ENCODE assay signal across 8 cellular contexts in the genomic region with DNA sequence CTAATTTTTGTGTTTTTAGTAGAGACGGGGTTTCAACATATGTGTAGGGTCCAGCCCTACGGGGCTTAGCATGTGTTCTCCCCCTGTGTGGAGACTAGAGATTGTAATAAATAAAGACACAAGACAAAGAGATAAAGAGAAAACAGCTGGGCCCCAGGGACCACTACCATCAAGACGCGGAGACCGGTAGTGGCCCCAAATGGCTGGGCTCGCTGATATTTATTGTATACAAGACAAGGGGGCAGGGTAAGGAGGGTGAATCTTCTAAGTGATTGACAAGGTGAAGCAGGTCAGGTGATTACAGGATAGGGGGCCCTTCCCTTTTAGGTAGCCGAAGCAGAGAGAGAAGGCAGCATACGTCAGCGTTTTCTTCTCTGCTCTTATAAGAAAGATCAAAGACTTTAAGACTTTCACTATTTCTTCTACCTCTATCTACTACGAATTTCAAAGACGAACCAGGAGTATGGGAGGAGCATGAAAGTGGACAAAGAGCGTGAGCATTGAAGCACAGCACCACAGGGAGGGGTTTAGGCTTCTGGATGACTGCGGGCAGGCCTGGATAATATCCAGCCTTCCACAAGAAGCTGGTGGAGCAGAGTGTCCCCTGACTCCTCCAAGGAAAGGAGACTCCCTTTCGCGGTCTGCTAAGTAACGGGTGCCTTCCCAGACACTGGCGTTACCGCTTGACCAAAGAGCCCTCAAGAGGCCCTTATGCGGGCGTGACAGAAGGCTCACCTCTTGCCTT. TPM values are rescaled to one million over a fixed set of nuclear protein-coding genes. Genes with fewer than 3 reads are reported as not detected.
DNase-seq lines count a peak whose midpoint lies in the region; ATAC-seq, FAIRE-seq and TF ChIP-seq lines count a peak whose summit lies in the region.
"Not testable (repeated sequence)": the region's sequence is repeated elsewhere in the genome, so short reads cannot be mapped to it uniquely, and the experiment has no call there.

No MANE protein-coding gene starts in this region.

- TF ChIP-seq EP300 in HepG2 (IDR thresholded peaks at IDR 0.05; ENCODE audit: low read depth in 2 of 2, low read length in 2 of 2); HepG2 (CRISPR knock-in tag; IDR thresholded peaks at IDR 0.05; ENCODE audit: borderline replicate concordance): not testable (repeated sequence)

- peak overlapping the region; percentile 58; the same call in 1 of the 2 replicates for H3K9ac ChIP-seq in HepG2 (ENCODE audit: insufficient read depth, low read depth, low read length)
- H3K9ac ChIP-seq in parathyroid adenoma: not testable (repeated sequence)

- peaks cover 14% of the 10 kb centered on the region for H3K79me2 ChIP-seq in HepG2 (ENCODE audit: insufficient read depth, low read length)
- not testable (repeated sequence) for H3K79me2 ChIP-seq in parathyroid adenoma

- H4K20me1 ChIP-seq in HepG2 (ENCODE audit: insufficient read depth, low read length): not testable (repeated sequence)

- not testable (repeated sequence) for TF ChIP-seq POLR2A in HepG2 (IDR thresholded peaks at IDR 0.05; ENCODE audit: insufficient read depth in 1 of 2, low read depth in 2 of 2, low read length in 2 of 2)
- TF ChIP-seq POLR2A in thyroid gland (IDR thresholded peaks at IDR 0.05): peak in 1 of 2 donors; percentile 38

- ATAC-seq in CD4-positive, CD25-positive, alpha-beta regulatory T cell (ENCODE audit: low read depth in 2 of 2); activated naive CD4-positive, alpha-beta T cell treated with anti-CD3 and anti-CD28 coated beads, Interleukin-2, amount 50 U/mL, for 72 hours; HepG2: not testable (repeated sequence)

- not testable (repeated sequence) for BruUV-seq in HepG2 (replicated peaks; lab: Mats Ljungman, UMichigan)

- CTCF ChIA-PET in activated CD4-positive, alpha-beta memory T cell treated with anti-CD3 and anti-CD28 coated beads for 36 hours (lab: Charles Lee): interaction anchor here (0.9 kb wide), 1 partner anchor 18 kb away, joined by 3 read pairs; no protein-coding TSS in a partner anchor
- CTCF ChIA-PET in HepG2 (lab: Yijun Ruan, JAX; ENCODE audit: low intra/inter-chr PET ratio, low total read pairs): not testable (repeated sequence)

- peak in 2 of 3 donors; percentile 52 to 75 for DNase-seq in CD4-positive, CD25-positive, alpha-beta regulatory T cell
- DNase-seq in NCI-H2227 (lab: John Stamatoyannopoulos, UW; ENCODE audit: unreplicated experiment): peak; percentile 61
- peak; percentile 32 for DNase-seq in activated CD4-positive, alpha-beta memory T cell treated with anti-CD3 and anti-CD28 coated beads for 36 hours
- DNase-seq in activated naive CD4-positive, alpha-beta T cell treated with anti-CD3 and anti-CD28 coated beads, Interleukin-2, amount 50 U/mL, for 72 hours (ENCODE audit: low spot score in 2 of 2); effector memory CD4-positive, alpha-beta T cell; HepG2 (ENCODE audit: low spot score): not testable (repeated sequence)
- DNase-seq in thyroid gland: peak; percentile 76 to 81

- not testable (repeated sequence) for H3K27me3 Mint-ChIP-seq in CD4-positive, CD25-positive, alpha-beta regulatory T cell; activated CD4-positive, alpha-beta memory T cell treated with anti-CD3 and anti-CD28 coated beads for 36 hours

- peaks cover 18 to 46% (median 25%) of the 10 kb centered on the region in 4 donors for H3K4me1 Mint-ChIP-seq in CD4-positive, CD25-positive, alpha-beta regulatory T cell
- peaks cover 44% of the 10 kb centered on the region for H3K4me1 Mint-ChIP-seq in activated CD4-positive, alpha-beta memory T cell treated with anti-CD3 and anti-CD28 coated beads for 36 hours (ENCODE audit: low read depth)

- TF ChIP-seq CTCF in HepG2 (CRISPR knock-in tag; IDR thresholded peaks at IDR 0.05); parathyroid adenoma (IDR thresholded peaks at IDR 0.05); thyroid gland (IDR thresholded peaks at IDR 0.05): not testable (repeated sequence)

- peak overlapping the region; percentile 83 to 91 (median 87) for H3K4me3 Mint-ChIP-seq in CD4-positive, CD25-positive, alpha-beta regulatory T cell
- H3K4me3 Mint-ChIP-seq in activated CD4-positive, alpha-beta memory T cell treated with anti-CD3 and anti-CD28 coated beads for 36 hours: peak overlapping the region; percentile 58

- not testable (repeated sequence) for H2AFZ ChIP-seq in HepG2 (ENCODE audit: low read length)
- peak overlapping the region; percentile 56 for H2AFZ ChIP-seq in parathyroid adenoma

- in situ Hi-C loops in HepG2 (cut with HindIII; ENCODE audit: extremely low pct_ligation_motif_present, low pct_unique_long_range_greater_than_20kb): not testable (repeated sequence)

- not testable (repeated sequence) for H3K9me3 ChIP-seq in CD4-positive, CD25-positive, alpha-beta regulatory T cell (ENCODE audit: control insufficient read depth in 2 of 2, low read length in 2 of 2); effector memory CD4-positive, alpha-beta T cell (ENCODE audit: control insufficient read depth, low read length); HepG2 (ENCODE audit: low read length); parathyroid adenoma (ENCODE audit: control insufficient read depth, low read length); thyroid gland

- WGBS in HepG2 (ENCODE audit: low lambda C conversion rate): 11% methylated on average over 20 of the region's 20 CpGs
- 35 to 54% methylated on average over 18 to 20 of the region's 20 CpGs for WGBS in thyroid gland, 2 donors

- intact Hi-C loops in activated CD4-positive, alpha-beta memory T cell treated with anti-CD3 and anti-CD28 coated beads for 36 hours (cut with micrococcal nuclease); HepG2 (cut with micrococcal nuclease; ENCODE audit: unreplicated experiment): not testable (repeated sequence)
- intact Hi-C loops in thyroid gland (cut with DNase I): loop anchor here (10.0 kb wide), 1 partner anchor 237 kb away; no protein-coding TSS in a partner anchor

- not testable (repeated sequence) for H3K36me3 Mint-ChIP-seq in CD4-positive, CD25-positive, alpha-beta regulatory T cell; activated CD4-positive, alpha-beta memory T cell treated with anti-CD3 and anti-CD28 coated beads for 36 hours; activated naive CD4-positive, alpha-beta T cell treated with anti-CD3 and anti-CD28 coated beads, Interleukin-2, amount 50 U/mL, for 72 hours

- peak overlapping the region; percentile 68 for H3K27ac ChIP-seq in CD4-positive, CD25-positive, alpha-beta regulatory T cell (ENCODE audit: insufficient read depth, low read length, poor library complexity, severe bottlenecking)
- peak overlapping the region; percentile 63 for H3K27ac ChIP-seq in effector memory CD4-positive, alpha-beta T cell (ENCODE audit: insufficient read depth, low read length, poor library complexity, severe bottlenecking)
- H3K27ac ChIP-seq in HepG2 (ENCODE audit: extremely low read length, insufficient read depth, low read length): not testable (repeated sequence)
- H3K27ac ChIP-seq in parathyroid adenoma (peak overlapping the region; percentile 96), thyroid gland (peak overlapping the region; percentile 48 to 72 (median 67))

- not testable (repeated sequence) for FAIRE-seq in HepG2 (lab: Jason Lieb, UNC)

- H3K27ac Mint-ChIP-seq in CD4-positive, CD25-positive, alpha-beta regulatory T cell: peak overlapping the region; percentile 54 to 95 (median 90)
- H3K27ac Mint-ChIP-seq in activated CD4-positive, alpha-beta memory T cell treated with anti-CD3 and anti-CD28 coated beads for 36 hours: peak overlapping the region; percentile 73
- H3K27ac Mint-ChIP-seq in activated naive CD4-positive, alpha-beta T cell treated with anti-CD3 and anti-CD28 coated beads, Interleukin-2, amount 50 U/mL, for 72 hours: peak overlapping the region; percentile 69 to 77

- POLR2A ChIA-PET in activated CD4-positive, alpha-beta memory T cell treated with anti-CD3 and anti-CD28 coated beads for 36 hours (lab: Charles Lee): not testable (repeated sequence)
- POLR2A ChIA-PET in HepG2 (lab: Yijun Ruan, JAX): interaction anchor here (1.2 to 2.1 kb wide), 3 partner anchors 14 to 99 kb away, joined by 3 to 7 read pairs (median 4); partner anchors contain the start of gene NEAT1

- H3K4me3 ChIP-seq in CD4-positive, CD25-positive, alpha-beta regulatory T cell (ENCODE audit: low read depth, low read length): peak overlapping the region; percentile 81
- H3K4me3 ChIP-seq in effector memory CD4-positive, alpha-beta T cell (ENCODE audit: insufficient read depth, low read depth, low read length, poor library complexity, severe bottlenecking): peak overlapping the region; percentile 46
- peak overlapping the region; percentile 12 to 77 (median 41); a peak in 5 of 6 replicates for H3K4me3 ChIP-seq in HepG2 (replicated peaks in 1 of 3; ENCODE audit: insufficient read depth in 1 of 3, low read depth in 2 of 3, low read length in 3 of 3)
- H3K4me3 ChIP-seq in parathyroid adenoma (ENCODE audit: low read depth, low read length); thyroid gland (replicated peaks in 1 of 3): not testable (repeated sequence)

- H3K36me3 ChIP-seq in CD4-positive, CD25-positive, alpha-beta regulatory T cell (ENCODE audit: control insufficient read depth, insufficient read depth, low read length); effector memory CD4-positive, alpha-beta T cell (ENCODE audit: control insufficient read depth, insufficient read depth, low read length); HepG2 (replicated peaks in 1 of 2; ENCODE audit: control insufficient read depth in 1 of 2, insufficient read depth in 2 of 2, low read length in 2 of 2); parathyroid adenoma (ENCODE audit: control insufficient read depth, insufficient read depth, low read length); thyroid gland: not testable (repeated sequence)

- not testable (repeated sequence) for H3K9me3 Mint-ChIP-seq in CD4-positive, CD25-positive, alpha-beta regulatory T cell; activated CD4-positive, alpha-beta memory T cell treated with anti-CD3 and anti-CD28 coated beads for 36 hours; activated naive CD4-positive, alpha-beta T cell treated with anti-CD3 and anti-CD28 coated beads, Interleukin-2, amount 50 U/mL, for 72 hours

- H3K4me2 ChIP-seq in HepG2 (ENCODE audit: low read depth, low read length): peak overlapping the region; percentile 96
- H3K4me2 ChIP-seq in parathyroid adenoma (ENCODE audit: low read length): not testable (repeated sequence)

- H3K27me3 ChIP-seq in CD4-positive, CD25-positive, alpha-beta regulatory T cell (ENCODE audit: control insufficient read depth, insufficient read depth, low read length); effector memory CD4-positive, alpha-beta T cell (replicated peaks; ENCODE audit: control insufficient read depth, insufficient read depth, low read length, poor library complexity, severe bottlenecking); HepG2 (ENCODE audit: control insufficient read depth in 1 of 2, insufficient read depth in 2 of 2, low read length in 2 of 2); parathyroid adenoma (ENCODE audit: control insufficient read depth, insufficient read depth, low read length); thyroid gland: not testable (repeated sequence)

- TF ChIP-seq RAD21 in HepG2 (CRISPR knock-in tag; IDR thresholded peaks at IDR 0.05): not testable (repeated sequence)

- peaks cover 40% of the 10 kb centered on the region for H3K4me1 ChIP-seq in CD4-positive, CD25-positive, alpha-beta regulatory T cell (ENCODE audit: control insufficient read depth, insufficient read depth, low read length, poor library complexity, severe bottlenecking)
- H3K4me1 ChIP-seq in effector memory CD4-positive, alpha-beta T cell (ENCODE audit: control insufficient read depth, insufficient read depth, low read length, poor library complexity, severe bottlenecking): peaks cover 35% of the 10 kb centered on the region
- H3K4me1 ChIP-seq in HepG2 (ENCODE audit: insufficient read depth, low read length): peaks cover 54% of the 10 kb centered on the region
- H3K4me1 ChIP-seq in parathyroid adenoma: peaks cover 23% of the 10 kb centered on the region
- peaks cover 32 to 39% of the 10 kb centered on the region in 2 donors for H3K4me1 ChIP-seq in thyroid gland

RNA-seq across cellular contexts. Expression of gene SCYL1, which starts 2.9 kb away (rescaled TPM):
- total RNA-seq in CD4-positive, CD25-positive, alpha-beta regulatory T cell: 59.0 TPM
- polyA plus RNA-seq in CD4-positive, CD25-positive, alpha-beta regulatory T cell: 10 to 100 TPM; 24.3 to 31.2 (median 29.0) TPM
- total RNA-seq in activated CD4-positive, alpha-beta memory T cell treated with anti-CD3 and anti-CD28 coated beads for 36 hours: 10 to 100 TPM; 67.8 to 69.8 TPM
- 10 to 100 TPM; 74.3 to 93.2 TPM for total RNA-seq in activated naive CD4-positive, alpha-beta T cell treated with anti-CD3 and anti-CD28 coated beads, Interleukin-2, amount 50 U/mL, for 72 hours
- total RNA-seq in HepG2 (2016; rRNA removed; fragmentation: Illumina TruSeq; extraction: Trizol): 61.7 and 65.9 TPM in 2 replicates
- total RNA-seq in HepG2 (2016; cell fraction: cytosol; rRNA removed; fragmentation: Illumina TruSeq; extraction: Trizol; ENCODE audit: low read depth): 25.8 and 30.8 TPM in 2 replicates
- total RNA-seq in HepG2 (2016; cell fraction: insoluble cytoplasmic fraction; rRNA removed; fragmentation: Illumina TruSeq; extraction: Trizol): 61.5 and 71.8 TPM in 2 replicates
- total RNA-seq in HepG2 (2016; cell fraction: membrane; rRNA removed; fragmentation: Illumina TruSeq; extraction: Trizol): 42.4 and 48.2 TPM in 2 replicates
- 43.2 and 44.5 TPM in 2 replicates for total RNA-seq in HepG2 (2016; cell fraction: nucleus; rRNA removed; fragmentation: Illumina TruSeq; extraction: Trizol)
- polyA plus RNA-seq in HepG2 (2011; rRNA removed): 103 and 122 TPM in 2 replicates
- polyA plus RNA-seq in HepG2 (2011; cell fraction: cytosol; rRNA removed): 86.0 and 134 TPM in 2 replicates
- polyA plus RNA-seq in HepG2 (2011; cell fraction: nucleus; rRNA removed): 217 and 274 TPM in 2 replicates
- 38.8 and 49.2 TPM in 2 replicates for polyA plus RNA-seq in HepG2 (2012)
- 18.7 and 21.2 TPM in 2 replicates for polyA plus RNA-seq in HepG2 (2016; cell fraction: cytosol; fragmentation: Illumina TruSeq; extraction: Trizol; ENCODE audit: low read depth)
- 66.5 and 66.9 TPM in 2 replicates for polyA plus RNA-seq in HepG2 (2016; cell fraction: insoluble cytoplasmic fraction; fragmentation: Illumina TruSeq; extraction: Trizol; ENCODE audit: low read depth)
- 31.2 and 33.8 TPM in 2 replicates for polyA plus RNA-seq in HepG2 (2016; cell fraction: membrane; fragmentation: Illumina TruSeq; extraction: Trizol; ENCODE audit: low read depth)
- polyA plus RNA-seq in HepG2 (2016; cell fraction: nucleus; fragmentation: Illumina TruSeq; extraction: Trizol; ENCODE audit: insufficient read depth, low read depth): 90.8 and 91.5 TPM in 2 replicates
- polyA minus RNA-seq in HepG2 (2011; rRNA and poly(A)+ RNA removed; ENCODE audit: low replicate concordance): 110 and 139 TPM in 2 replicates
- polyA minus RNA-seq in HepG2 (2011; cell fraction: cytosol; rRNA and poly(A)+ RNA removed): 43.9 and 59.3 TPM in 2 replicates
- 34.2 and 36.4 TPM in 2 replicates for polyA minus RNA-seq in HepG2 (2011; cell fraction: nucleus; rRNA and poly(A)+ RNA removed)
- 100 to 1,000 TPM in 3 of 4 donors, 10 to 100 TPM in 1; 99.8 to 122 (median 116) TPM for total RNA-seq in thyroid gland

RNA-seq across cellular contexts. Expression of gene MALAT1, which starts 23.1 kb away (rescaled TPM):
- total RNA-seq in CD4-positive, CD25-positive, alpha-beta regulatory T cell: 36,047 TPM
- 1,000 to 10,000 TPM; 2,329 to 3,603 (median 2,794) TPM for polyA plus RNA-seq in CD4-positive, CD25-positive, alpha-beta regulatory T cell
- 1,000 to 10,000 TPM; 8,046 to 8,888 TPM for total RNA-seq in activated CD4-positive, alpha-beta memory T cell treated with anti-CD3 and anti-CD28 coated beads for 36 hours
- total RNA-seq in activated naive CD4-positive, alpha-beta T cell treated with anti-CD3 and anti-CD28 coated beads, Interleukin-2, amount 50 U/mL, for 72 hours: over 10,000 TPM in 1 of 2 donors, 1,000 to 10,000 TPM in 1; 7,127 to 16,609 TPM
- 302 and 1,237 TPM in 2 replicates for total RNA-seq in HepG2 (2016; rRNA removed; fragmentation: Illumina TruSeq; extraction: Trizol)
- 281 and 317 TPM in 2 replicates for total RNA-seq in HepG2 (2016; cell fraction: cytosol; rRNA removed; fragmentation: Illumina TruSeq; extraction: Trizol; ENCODE audit: low read depth)
- 283 and 1,071 TPM in 2 replicates for total RNA-seq in HepG2 (2016; cell fraction: insoluble cytoplasmic fraction; rRNA removed; fragmentation: Illumina TruSeq; extraction: Trizol)
- total RNA-seq in HepG2 (2016; cell fraction: membrane; rRNA removed; fragmentation: Illumina TruSeq; extraction: Trizol): 241 and 289 TPM in 2 replicates
- total RNA-seq in HepG2 (2016; cell fraction: nucleus; rRNA removed; fragmentation: Illumina TruSeq; extraction: Trizol): 8,751 and 9,202 TPM in 2 replicates
- 143 and 217 TPM in 2 replicates for polyA plus RNA-seq in HepG2 (2011; rRNA removed)
- polyA plus RNA-seq in HepG2 (2011; cell fraction: cytosol; rRNA removed): 13.0 and 14.3 TPM in 2 replicates
- polyA plus RNA-seq in HepG2 (2011; cell fraction: nucleus; rRNA removed): 1,021 and 1,816 TPM in 2 replicates
- 177 and 330 TPM in 2 replicates for polyA plus RNA-seq in HepG2 (2012)
- polyA plus RNA-seq in HepG2 (2016; cell fraction: cytosol; fragmentation: Illumina TruSeq; extraction: Trizol; ENCODE audit: low read depth): 1.1 and 1.4 TPM in 2 replicates
- 3.9 and 6.5 TPM in 2 replicates for polyA plus RNA-seq in HepG2 (2016; cell fraction: insoluble cytoplasmic fraction; fragmentation: Illumina TruSeq; extraction: Trizol; ENCODE audit: low read depth)
- 1.8 and 10.3 TPM in 2 replicates for polyA plus RNA-seq in HepG2 (2016; cell fraction: membrane; fragmentation: Illumina TruSeq; extraction: Trizol; ENCODE audit: low read depth)
- polyA plus RNA-seq in HepG2 (2016; cell fraction: nucleus; fragmentation: Illumina TruSeq; extraction: Trizol; ENCODE audit: insufficient read depth, low read depth): 153 and 182 TPM in 2 replicates
- polyA minus RNA-seq in HepG2 (2011; rRNA and poly(A)+ RNA removed; ENCODE audit: low replicate concordance): 900 and 8,115 TPM in 2 replicates
- 295 and 335 TPM in 2 replicates for polyA minus RNA-seq in HepG2 (2011; cell fraction: cytosol; rRNA and poly(A)+ RNA removed)
- polyA minus RNA-seq in HepG2 (2011; cell fraction: nucleus; rRNA and poly(A)+ RNA removed): 13,373 and 18,071 TPM in 2 replicates
- total RNA-seq in thyroid gland: over 10,000 TPM; 20,994 to 36,233 (median 26,043) TPM

RNA-seq across cellular contexts. Expression of gene LTBP3, which starts 36.2 kb away (rescaled TPM):
- 132 TPM for total RNA-seq in CD4-positive, CD25-positive, alpha-beta regulatory T cell
- 10 to 100 TPM in 2 of 4 donors, 1 to 10 TPM in 2; 9.2 to 15.0 (median 11.9) TPM for polyA plus RNA-seq in CD4-positive, CD25-positive, alpha-beta regulatory T cell
- total RNA-seq in activated CD4-positive, alpha-beta memory T cell treated with anti-CD3 and anti-CD28 coated beads for 36 hours: 10 to 100 TPM; 60.7 to 63.3 TPM
- total RNA-seq in activated naive CD4-positive, alpha-beta T cell treated with anti-CD3 and anti-CD28 coated beads, Interleukin-2, amount 50 U/mL, for 72 hours: 10 to 100 TPM; 66.6 to 90.4 TPM
- 4.2 and 12.2 TPM in 2 replicates for total RNA-seq in HepG2 (2016; rRNA removed; fragmentation: Illumina TruSeq; extraction: Trizol)
- total RNA-seq in HepG2 (2016; cell fraction: cytosol; rRNA removed; fragmentation: Illumina TruSeq; extraction: Trizol; ENCODE audit: low read depth): 3.8 and 4.6 TPM in 2 replicates
- 3.1 and 14.2 TPM in 2 replicates for total RNA-seq in HepG2 (2016; cell fraction: insoluble cytoplasmic fraction; rRNA removed; fragmentation: Illumina TruSeq; extraction: Trizol)
- total RNA-seq in HepG2 (2016; cell fraction: membrane; rRNA removed; fragmentation: Illumina TruSeq; extraction: Trizol): 6.5 and 7.6 TPM in 2 replicates
- total RNA-seq in HepG2 (2016; cell fraction: nucleus; rRNA removed; fragmentation: Illumina TruSeq; extraction: Trizol): 18.0 and 20.1 TPM in 2 replicates
- polyA plus RNA-seq in HepG2 (2011; rRNA removed): 60.3 and 68.1 TPM in 2 replicates
- 16.4 and 24.6 TPM in 2 replicates for polyA plus RNA-seq in HepG2 (2011; cell fraction: cytosol; rRNA removed)
- 549 and 694 TPM in 2 replicates for polyA plus RNA-seq in HepG2 (2011; cell fraction: nucleus; rRNA removed)
- polyA plus RNA-seq in HepG2 (2012): 41.0 and 45.6 TPM in 2 replicates
- 2.1 and 2.8 TPM in 2 replicates for polyA plus RNA-seq in HepG2 (2016; cell fraction: cytosol; fragmentation: Illumina TruSeq; extraction: Trizol; ENCODE audit: low read depth)
- 7.3 and 9.4 TPM in 2 replicates for polyA plus RNA-seq in HepG2 (2016; cell fraction: insoluble cytoplasmic fraction; fragmentation: Illumina TruSeq; extraction: Trizol; ENCODE audit: low read depth)
- polyA plus RNA-seq in HepG2 (2016; cell fraction: membrane; fragmentation: Illumina TruSeq; extraction: Trizol; ENCODE audit: low read depth): 6.0 and 7.1 TPM in 2 replicates
- 129 and 139 TPM in 2 replicates for polyA plus RNA-seq in HepG2 (2016; cell fraction: nucleus; fragmentation: Illumina TruSeq; extraction: Trizol; ENCODE audit: insufficient read depth, low read depth)
- 12.7 and 25.1 TPM in 2 replicates for polyA minus RNA-seq in HepG2 (2011; rRNA and poly(A)+ RNA removed; ENCODE audit: low replicate concordance)
- polyA minus RNA-seq in HepG2 (2011; cell fraction: cytosol; rRNA and poly(A)+ RNA removed): 13.7 and 23.3 TPM in 2 replicates
- 36.4 and 39.8 TPM in 2 replicates for polyA minus RNA-seq in HepG2 (2011; cell fraction: nucleus; rRNA and poly(A)+ RNA removed)
- total RNA-seq in thyroid gland: 100 to 1,000 TPM; 195 to 277 (median 222) TPM

RNA-seq across cellular contexts. Expression of gene ZNRD2, which starts 48.3 kb away (rescaled TPM):
- total RNA-seq in CD4-positive, CD25-positive, alpha-beta regulatory T cell: 34.6 TPM
- 10 to 100 TPM; 64.6 to 84.7 (median 73.1) TPM for polyA plus RNA-seq in CD4-positive, CD25-positive, alpha-beta regulatory T cell
- 10 to 100 TPM; 48.1 to 51.1 TPM for total RNA-seq in activated CD4-positive, alpha-beta memory T cell treated with anti-CD3 and anti-CD28 coated beads for 36 hours
- 10 to 100 TPM; 35.9 to 44.3 TPM for total RNA-seq in activated naive CD4-positive, alpha-beta T cell treated with anti-CD3 and anti-CD28 coated beads, Interleukin-2, amount 50 U/mL, for 72 hours
- total RNA-seq in HepG2 (2016; rRNA removed; fragmentation: Illumina TruSeq; extraction: Trizol): 34.0 and 40.0 TPM in 2 replicates
- 15.3 and 19.2 TPM in 2 replicates for total RNA-seq in HepG2 (2016; cell fraction: cytosol; rRNA removed; fragmentation: Illumina TruSeq; extraction: Trizol; ENCODE audit: low read depth)
- total RNA-seq in HepG2 (2016; cell fraction: insoluble cytoplasmic fraction; rRNA removed; fragmentation: Illumina TruSeq; extraction: Trizol): 32.9 and 41.5 TPM in 2 replicates
- total RNA-seq in HepG2 (2016; cell fraction: membrane; rRNA removed; fragmentation: Illumina TruSeq; extraction: Trizol): 16.0 and 17.9 TPM in 2 replicates
- 11.5 and 15.7 TPM in 2 replicates for total RNA-seq in HepG2 (2016; cell fraction: nucleus; rRNA removed; fragmentation: Illumina TruSeq; extraction: Trizol)
- polyA plus RNA-seq in HepG2 (2011; rRNA removed): 29.2 and 31.4 TPM in 2 replicates
- 24.1 and 41.2 TPM in 2 replicates for polyA plus RNA-seq in HepG2 (2011; cell fraction: cytosol; rRNA removed)
- 48.9 and 54.8 TPM in 2 replicates for polyA plus RNA-seq in HepG2 (2011; cell fraction: nucleus; rRNA removed)
- polyA plus RNA-seq in HepG2 (2012): 25.2 and 28.5 TPM in 2 replicates
- polyA plus RNA-seq in HepG2 (2016; cell fraction: cytosol; fragmentation: Illumina TruSeq; extraction: Trizol; ENCODE audit: low read depth): 26.6 and 28.0 TPM in 2 replicates
- 42.9 and 46.1 TPM in 2 replicates for polyA plus RNA-seq in HepG2 (2016; cell fraction: insoluble cytoplasmic fraction; fragmentation: Illumina TruSeq; extraction: Trizol; ENCODE audit: low read depth)
- 23.7 and 24.4 TPM in 2 replicates for polyA plus RNA-seq in HepG2 (2016; cell fraction: membrane; fragmentation: Illumina TruSeq; extraction: Trizol; ENCODE audit: low read depth)
- 31.1 and 33.2 TPM in 2 replicates for polyA plus RNA-seq in HepG2 (2016; cell fraction: nucleus; fragmentation: Illumina TruSeq; extraction: Trizol; ENCODE audit: insufficient read depth, low read depth)
- 18.6 and 34.8 TPM in 2 replicates for polyA minus RNA-seq in HepG2 (2011; rRNA and poly(A)+ RNA removed; ENCODE audit: low replicate concordance)
- polyA minus RNA-seq in HepG2 (2011; cell fraction: cytosol; rRNA and poly(A)+ RNA removed): 8.6 and 11.3 TPM in 2 replicates
- 12.0 and 19.5 TPM in 2 replicates for polyA minus RNA-seq in HepG2 (2011; cell fraction: nucleus; rRNA and poly(A)+ RNA removed)
- 10 to 100 TPM; 28.2 to 79.1 (median 41.3) TPM for total RNA-seq in thyroid gland

RNA-seq across cellular contexts. Expression of gene FAM89B, which starts 50.4 kb away (rescaled TPM):
- 49.4 TPM for total RNA-seq in CD4-positive, CD25-positive, alpha-beta regulatory T cell
- 100 to 1,000 TPM in 3 of 4 donors, 10 to 100 TPM in 1; 77.1 to 158 (median 115) TPM for polyA plus RNA-seq in CD4-positive, CD25-positive, alpha-beta regulatory T cell
- total RNA-seq in activated CD4-positive, alpha-beta memory T cell treated with anti-CD3 and anti-CD28 coated beads for 36 hours: 10 to 100 TPM; 25.3 to 28.3 TPM
- total RNA-seq in activated naive CD4-positive, alpha-beta T cell treated with anti-CD3 and anti-CD28 coated beads, Interleukin-2, amount 50 U/mL, for 72 hours: 10 to 100 TPM; 32.6 to 47.1 TPM
- 3.6 and 5.7 TPM in 2 replicates for total RNA-seq in HepG2 (2016; rRNA removed; fragmentation: Illumina TruSeq; extraction: Trizol)
- total RNA-seq in HepG2 (2016; cell fraction: cytosol; rRNA removed; fragmentation: Illumina TruSeq; extraction: Trizol; ENCODE audit: low read depth): 7.8 and 8.7 TPM in 2 replicates
- 4.0 and 5.2 TPM in 2 replicates for total RNA-seq in HepG2 (2016; cell fraction: insoluble cytoplasmic fraction; rRNA removed; fragmentation: Illumina TruSeq; extraction: Trizol)
- 8.0 and 9.6 TPM in 2 replicates for total RNA-seq in HepG2 (2016; cell fraction: membrane; rRNA removed; fragmentation: Illumina TruSeq; extraction: Trizol)
- total RNA-seq in HepG2 (2016; cell fraction: nucleus; rRNA removed; fragmentation: Illumina TruSeq; extraction: Trizol): 2.9 and 4.0 TPM in 2 replicates
- 8.0 and 11.5 TPM in 2 replicates for polyA plus RNA-seq in HepG2 (2011; rRNA removed)
- polyA plus RNA-seq in HepG2 (2011; cell fraction: cytosol; rRNA removed): 5.8 and 9.6 TPM in 2 replicates
- 29.0 and 34.8 TPM in 2 replicates for polyA plus RNA-seq in HepG2 (2011; cell fraction: nucleus; rRNA removed)
- 3.6 and 5.3 TPM in 2 replicates for polyA plus RNA-seq in HepG2 (2012)
- polyA plus RNA-seq in HepG2 (2016; cell fraction: cytosol; fragmentation: Illumina TruSeq; extraction: Trizol; ENCODE audit: low read depth): 19.5 and 20.4 TPM in 2 replicates
- polyA plus RNA-seq in HepG2 (2016; cell fraction: insoluble cytoplasmic fraction; fragmentation: Illumina TruSeq; extraction: Trizol; ENCODE audit: low read depth): 7.9 and 9.1 TPM in 2 replicates
- polyA plus RNA-seq in HepG2 (2016; cell fraction: membrane; fragmentation: Illumina TruSeq; extraction: Trizol; ENCODE audit: low read depth): 15.3 and 15.7 TPM in 2 replicates
- 11.6 and 13.0 TPM in 2 replicates for polyA plus RNA-seq in HepG2 (2016; cell fraction: nucleus; fragmentation: Illumina TruSeq; extraction: Trizol; ENCODE audit: insufficient read depth, low read depth)
- 11.8 and 23.8 TPM in 2 replicates for polyA minus RNA-seq in HepG2 (2011; rRNA and poly(A)+ RNA removed; ENCODE audit: low replicate concordance)
- polyA minus RNA-seq in HepG2 (2011; cell fraction: cytosol; rRNA and poly(A)+ RNA removed): 1.9 and 4.2 TPM in 2 replicates
- polyA minus RNA-seq in HepG2 (2011; cell fraction: nucleus; rRNA and poly(A)+ RNA removed): 4.5 and 5.1 TPM in 2 replicates
- total RNA-seq in thyroid gland: 10 to 100 TPM; 26.9 to 55.5 (median 43.2) TPM
